9 cellular contexts compared by ENCODE assay signal in the genomic region with DNA sequence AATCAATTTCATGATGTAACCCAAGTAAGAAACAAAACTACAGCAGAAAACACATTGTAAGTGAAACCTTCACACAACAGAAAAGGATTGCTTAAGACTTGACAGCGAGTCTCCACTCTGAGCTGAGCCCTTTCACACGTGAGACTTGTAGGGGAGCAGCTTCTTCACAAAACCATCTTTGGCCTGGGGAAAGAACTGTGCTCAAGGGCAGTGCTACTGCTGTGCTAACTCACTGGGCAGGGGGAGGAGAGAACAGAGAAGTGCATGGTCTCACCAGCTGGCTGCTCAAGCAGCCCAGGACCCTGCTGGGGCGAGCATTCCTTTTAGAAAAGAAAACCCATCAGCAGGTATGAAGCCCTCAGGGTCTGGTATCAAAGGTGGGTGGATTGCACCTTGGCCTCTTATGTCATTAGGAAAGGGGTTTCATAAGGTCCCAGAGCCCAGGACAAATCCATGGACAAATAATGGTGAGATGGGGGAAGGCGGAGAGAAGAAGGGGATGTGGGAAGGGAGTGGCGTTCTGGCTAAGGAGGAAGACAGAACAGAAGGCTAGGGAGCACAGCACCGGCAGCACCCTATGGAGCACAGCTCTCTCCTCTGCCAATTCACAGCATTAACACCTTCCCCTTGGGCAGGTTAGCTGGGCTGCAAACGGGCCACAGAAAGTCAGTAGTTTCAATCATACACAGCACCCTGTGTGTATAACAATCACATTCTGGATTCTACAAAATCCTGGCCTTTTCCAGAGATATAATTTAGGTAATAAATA. TPM values are rescaled to one million over a fixed set of nuclear protein-coding genes. Genes with fewer than 3 reads are reported as not detected.
DNase-seq lines count a peak whose midpoint lies in the region; ATAC-seq and TF ChIP-seq lines count a peak whose summit lies in the region.
"Had no signal": no experiment of that assay in that cellular context is flagged by ENCODE, and none has a peak within 500 bp of the region (broad histone marks: within the 10 kb centered on the region; RNA-seq: fewer than 3 reads in every experiment).

No MANE protein-coding gene starts in this region.

- no peak for TF ChIP-seq POLR2A in lower leg skin (IDR thresholded peaks at IDR 0.05)

- no peak for DNase-seq in left ventricle myocardium inferior
- DNase-seq in Right ventricle myocardium inferior (ENCODE audit: missing footprints) = no peak
- no peak for DNase-seq in central memory CD8-positive, alpha-beta T cell (ENCODE audit: low spot score in 2 of 2)
- no peak for DNase-seq in mesothelial cell of epicardium (ENCODE audit: low spot score in 2 of 2, unreplicated experiment in 2 of 2)
- peak in 1 of 2 donors; percentile 24 for DNase-seq in aorta
- no peak for DNase-seq in DMS79 (lab: John Stamatoyannopoulos, UW)
- no peak for DNase-seq in left colon
- no peak for DNase-seq in lower leg skin (ENCODE audit: low spot score in 2 of 2)
- DNase-seq: NCI-H526 had no signal

- no peak for TF ChIP-seq CTCF in left ventricle myocardium inferior (IDR thresholded peaks at IDR 0.05; ENCODE audit: borderline replicate concordance)
- no peak for TF ChIP-seq CTCF in mesothelial cell of epicardium (IDR thresholded peaks at IDR 0.05; ENCODE audit: unreplicated experiment)
- TF ChIP-seq CTCF in lower leg skin (IDR thresholded peaks at IDR 0.05) = no peak

- no peak overlapping the region for H3K4me3 ChIP-seq in left ventricle myocardium inferior
- H3K4me3 ChIP-seq in aorta (ENCODE audit: low read length in 2 of 2) = no peak overlapping the region
- H3K4me3 ChIP-seq in lower leg skin (ENCODE audit: low read depth, poor library complexity, severe bottlenecking) = no peak overlapping the region

- no peak overlapping the region for H3K4me3 Mint-ChIP-seq in central memory CD8-positive, alpha-beta T cell
- H3K4me3 Mint-ChIP-seq in mesothelial cell of epicardium = no peak overlapping the region

- intact Hi-C loops in left ventricle myocardium inferior (cut with micrococcal nuclease) = loop anchor here (10.0 kb wide), 1 partner anchor 145 kb away; no protein-coding TSS in a partner anchor
- intact Hi-C loops in Right ventricle myocardium inferior (cut with DNase I) = no loop called here
- intact Hi-C loops in aorta (cut with DNase I) = loop anchor here in 1 of 2 donors (5.0 kb wide), 2 partner anchors 38 to 53 kb away; no protein-coding TSS in a partner anchor
- intact Hi-C loops in left colon (cut with DNase I, micrococcal nuclease) = no loop called here
- intact Hi-C loops in lower leg skin (cut with DNase I; ENCODE audit: low total_unique reads) = no loop called here

- H3K36me3 ChIP-seq in left ventricle myocardium inferior = peaks cover 55% of the 10 kb centered on the region
- H3K36me3 ChIP-seq in aorta (ENCODE audit: control insufficient read depth in 1 of 2, insufficient read depth in 2 of 2, low read length in 1 of 2) = peaks cover 6 to 8% of the 10 kb centered on the region in 2 donors

- 79 to 81% methylated on average over 7 of the region's 7 CpGs for WGBS in aorta, 2 donors
- 76 to 87% methylated on average over 7 of the region's 7 CpGs for WGBS in lower leg skin, 2 donors

- no peaks in the 10 kb centered on the region for H3K27me3 ChIP-seq in left ventricle myocardium inferior (ENCODE audit: low read depth)
- H3K27me3 ChIP-seq in aorta (ENCODE audit: control insufficient read depth in 1 of 2, insufficient read depth in 2 of 2, low read length in 1 of 2) = no peaks in the 10 kb centered on the region

- ATAC-seq in Right ventricle myocardium inferior (no peak), aorta (ENCODE audit: low FRiP score) (peak; percentile 4), left colon (no peak)
- no peak for ATAC-seq in central memory CD8-positive, alpha-beta T cell (replicated peaks; ENCODE audit: extremely low read depth, poor library complexity, severe bottlenecking)

- H3K9me3 ChIP-seq in left ventricle myocardium inferior (replicated peaks) (no peaks in the 10 kb centered on the region), aorta (ENCODE audit: control insufficient read depth, low read length) (no peaks in the 10 kb centered on the region)

- H3K27ac ChIP-seq in left ventricle myocardium inferior (replicated peaks) (peak overlapping the region; percentile 28), aorta (ENCODE audit: low read depth in 1 of 2, low read length in 2 of 2) (no peak overlapping the region)

- H3K27ac Mint-ChIP-seq in central memory CD8-positive, alpha-beta T cell (ENCODE audit: low read depth) = peak overlapping the region; percentile 79
- H3K27ac Mint-ChIP-seq in mesothelial cell of epicardium = peak overlapping the region; percentile 36

- peaks cover 48% of the 10 kb centered on the region for H3K4me1 ChIP-seq in left ventricle myocardium inferior
- H3K4me1 ChIP-seq in aorta (ENCODE audit: control insufficient read depth in 1 of 2, insufficient read depth in 2 of 2, low read length in 2 of 2) = no peaks in the 10 kb centered on the region

- peaks cover 67% of the 10 kb centered on the region for H3K36me3 Mint-ChIP-seq in central memory CD8-positive, alpha-beta T cell (ENCODE audit: insufficient read depth)
- peaks cover 27% of the 10 kb centered on the region for H3K36me3 Mint-ChIP-seq in mesothelial cell of epicardium

- no peaks in the 10 kb centered on the region for H3K27me3 Mint-ChIP-seq in central memory CD8-positive, alpha-beta T cell
- no peaks in the 10 kb centered on the region for H3K27me3 Mint-ChIP-seq in mesothelial cell of epicardium (ENCODE audit: low read depth)

- no peaks in the 10 kb centered on the region for H3K9me3 Mint-ChIP-seq in central memory CD8-positive, alpha-beta T cell
- H3K9me3 Mint-ChIP-seq in mesothelial cell of epicardium = no peaks in the 10 kb centered on the region

- H3K4me1 Mint-ChIP-seq in central memory CD8-positive, alpha-beta T cell = peaks cover 34% of the 10 kb centered on the region
- no peaks in the 10 kb centered on the region for H3K4me1 Mint-ChIP-seq in mesothelial cell of epicardium

RNA-seq across cellular contexts. Expression of a gene that starts 20.7 kb away (rescaled TPM):
- total RNA-seq in left ventricle myocardium inferior (2.2 TPM), Right ventricle myocardium inferior (7.0 TPM), mesothelial cell of epicardium (0.27 to 0.31 TPM (median 0.31 TPM) in 3 replicates), aorta (under 1 TPM; 0.66 to 0.71 TPM), left colon (under 1 TPM; 0.61 to 0.70 TPM), lower leg skin (under 1 TPM in 1 of 4 donors, not detected in 3; 0.49 TPM)
- under 1 TPM in 1 of 2 donors, not detected in 1; 0.46 TPM for polyA plus RNA-seq in aorta

RNA-seq across cellular contexts. Expression of a gene that starts 43.4 kb away (rescaled TPM):
- total RNA-seq in left ventricle myocardium inferior = 146 TPM
- 160 TPM for total RNA-seq in Right ventricle myocardium inferior
- 88.9 to 97.2 TPM (median 91.7 TPM) in 3 replicates for total RNA-seq in mesothelial cell of epicardium
- total RNA-seq in aorta = 100 to 1,000 TPM in 1 of 2 donors, 10 to 100 TPM in 1; 84.2 to 117 TPM
- 100 to 1,000 TPM; 181 to 204 TPM for polyA plus RNA-seq in aorta
- 10 to 100 TPM; 74.8 to 82.5 TPM for total RNA-seq in left colon
- total RNA-seq in lower leg skin = 100 to 1,000 TPM in 3 of 4 donors, 10 to 100 TPM in 1; 81.0 to 164 (median 118) TPM
